ENCODE assay signal across 8 cellular contexts in the genomic region with DNA sequence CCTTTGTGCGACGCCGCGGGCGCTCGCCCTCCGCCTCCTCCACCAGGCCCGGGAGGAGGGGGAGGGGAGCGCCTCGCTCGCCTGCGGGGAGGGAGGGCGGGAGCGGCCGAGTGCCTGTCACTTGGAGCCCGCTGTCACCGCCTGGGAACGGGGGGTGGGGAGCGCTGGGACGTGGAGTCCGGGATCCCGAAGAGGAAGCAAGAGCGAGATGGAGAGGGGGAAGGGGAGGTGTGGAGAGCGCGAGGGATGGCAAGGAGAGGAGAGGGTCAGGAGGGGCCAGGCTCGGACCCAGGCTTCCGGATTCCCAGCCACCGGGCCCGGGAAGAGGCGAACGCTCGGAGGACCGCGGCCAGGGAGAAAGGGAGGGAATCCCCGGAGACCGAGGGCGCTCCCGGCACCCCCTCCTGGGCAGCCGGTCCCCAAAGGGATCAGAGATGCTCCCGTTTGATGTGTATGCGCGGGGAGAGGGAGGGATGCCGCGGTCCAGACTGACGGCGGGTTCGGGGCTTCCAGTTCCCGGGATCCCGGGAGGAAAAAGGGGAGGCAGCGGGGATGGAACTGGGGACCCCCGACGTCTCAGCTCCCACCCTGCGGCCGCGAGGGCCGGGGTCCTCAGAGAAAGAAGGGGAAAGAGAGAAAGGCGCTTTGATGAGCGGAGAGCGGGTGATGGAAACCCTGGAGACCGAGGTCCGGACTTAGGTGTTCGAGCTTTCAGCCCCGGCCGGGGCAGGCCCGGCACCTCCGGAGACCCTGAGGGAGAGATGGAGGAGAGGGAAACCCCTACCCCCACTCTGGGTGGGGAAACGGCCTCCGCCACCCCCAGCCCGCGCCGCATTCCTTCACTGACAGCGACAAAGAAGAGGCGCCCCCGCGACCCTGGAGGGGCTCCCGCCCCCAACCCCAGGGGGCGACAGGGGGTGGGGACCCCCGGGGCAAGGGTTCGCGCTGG. TPM values are rescaled to one million over a fixed set of nuclear protein-coding genes. Genes with fewer than 3 reads are reported as not detected.
DNase-seq lines count a peak whose midpoint lies in the region; ATAC-seq and TF ChIP-seq lines count a peak whose summit lies in the region.

No MANE protein-coding gene starts in this region.

- H3K4me3 ChIP-seq in SK-N-SH (ENCODE audit: low read depth in 2 of 2, low read length in 1 of 2) (peak overlapping the region; percentile 51 to 70), NT2/D1 (ENCODE audit: insufficient read length, low read depth) (peak overlapping the region; percentile 40), ectodermal cell (ENCODE audit: insufficient read depth, low read depth, low read length) (peak overlapping the region; percentile 56), skeletal muscle cell (ENCODE audit: low read depth, low read length) (peak overlapping the region; percentile 60)

- no peak for TF ChIP-seq EP300 in SK-N-SH (IDR thresholded peaks at IDR 0.05; ENCODE audit: borderline replicate concordance in 1 of 2, low read depth in 1 of 2, low read length in 1 of 2)

- no peaks in the 10 kb centered on the region for H4K20me1 ChIP-seq in SK-N-SH (ENCODE audit: insufficient read depth)

- peak overlapping the region; percentile 55; the same call in 1 of the 2 replicates for H3K9ac ChIP-seq in SK-N-SH
- peak overlapping the region; percentile 56 for H3K9ac ChIP-seq in NT2/D1 (ENCODE audit: insufficient read length, low read depth)

- peaks cover 9% of the 10 kb centered on the region for H3F3A ChIP-seq in SK-N-SH (replicated peaks; ENCODE audit: insufficient read depth)

- H3K36me3 ChIP-seq in SK-N-SH (replicated peaks in 1 of 2; ENCODE audit: control insufficient read depth in 1 of 2, insufficient read depth in 2 of 2, low read length in 1 of 2) (no peaks in the 10 kb centered on the region), NT2/D1 (ENCODE audit: insufficient read depth, insufficient read length, low read length) (no peaks in the 10 kb centered on the region), ectodermal cell (ENCODE audit: control insufficient read depth, insufficient read depth, low read length) (no peaks in the 10 kb centered on the region)

- peak overlapping the region; percentile 95 for H3K4me2 ChIP-seq in SK-N-SH

- WGBS in SK-N-SH (ENCODE audit: low lambda C conversion rate): 2% methylated on average over 56 of the region's 80 CpGs
- WGBS in ectodermal cell, 2 experiments: 1% methylated on average over 80 of the region's 80 CpGs

- H3K9me2 ChIP-seq in SK-N-SH: no peaks in the 10 kb centered on the region

- H3K27me3 ChIP-seq in SK-N-SH (ENCODE audit: insufficient read depth) (no peaks in the 10 kb centered on the region), NT2/D1 (ENCODE audit: insufficient read depth, insufficient read length) (peaks cover 27% of the 10 kb centered on the region), ectodermal cell (ENCODE audit: control insufficient read depth, insufficient read depth, low read length, poor library complexity, severe bottlenecking) (peaks cover 47% of the 10 kb centered on the region)

- ATAC-seq in SK-N-SH treated with all-trans-retinoic acid at 6 μM for 48 hours (no peak), GM21390 (IDR thresholded peaks at IDR 0.05; ENCODE audit: unreplicated experiment) (no peak)

- POLR2A ChIA-PET in SK-N-SH (lab: Yijun Ruan, JAX): no interaction called here

- H3K79me2 ChIP-seq in SK-N-SH (ENCODE audit: insufficient read depth): no peaks in the 10 kb centered on the region

- CTCF ChIA-PET in SK-N-SH (lab: Yijun Ruan, JAX): interaction anchor here (1.1 to 2.3 kb wide), 4 partner anchors 86 to 330 kb away, joined by 3 to 23 read pairs (median 11); no protein-coding TSS in a partner anchor

- no peak overlapping the region for H3K27ac ChIP-seq in SK-N-SH (ENCODE audit: low read depth in 2 of 2, low read length in 1 of 2)
- H3K27ac ChIP-seq in ectodermal cell (ENCODE audit: insufficient read depth, low read depth, low read length, poor library complexity, severe bottlenecking): no peak overlapping the region

- DNase-seq in SK-N-SH (peak; percentile 83), NT2/D1 (ENCODE audit: low read depth, low spot score) (no peak), skeletal muscle cell (ENCODE audit: low read depth) (no peak), superior temporal gyrus (ENCODE audit: extremely low spot score) (no peak), GDM1 (lab: John Stamatoyannopoulos, UW) (no peak)

- H2AFZ ChIP-seq in SK-N-SH (ENCODE audit: low read depth): peak overlapping the region; percentile 60

- H3K9me3 ChIP-seq in SK-N-SH: no peaks in the 10 kb centered on the region
- no peaks in the 10 kb centered on the region for H3K9me3 ChIP-seq in NT2/D1 (ENCODE audit: insufficient read depth, low read length)
- H3K9me3 ChIP-seq in ectodermal cell (ENCODE audit: control insufficient read depth, low read length): no peaks in the 10 kb centered on the region

- no peak for TF ChIP-seq RAD21 in SK-N-SH (IDR thresholded peaks at IDR 0.05; ENCODE audit: low read length)

- TF ChIP-seq CTCF in SK-N-SH (IDR thresholded peaks at IDR 0.05): no peak

- peaks cover 0 to 9% of the 10 kb centered on the region in 2 experiments; a peak in 1 of 4 replicates for H3K4me1 ChIP-seq in SK-N-SH (ENCODE audit: control insufficient read depth in 1 of 2, insufficient read depth in 2 of 2, low read depth in 1 of 2, low read length in 1 of 2)
- H3K4me1 ChIP-seq in NT2/D1 (ENCODE audit: insufficient read depth, insufficient read length): peaks cover 10% of the 10 kb centered on the region
- peaks cover 5% of the 10 kb centered on the region for H3K4me1 ChIP-seq in ectodermal cell (ENCODE audit: control insufficient read depth, insufficient read depth, low read length)

TF ChIP-seq in SK-N-SH, 30 proteins besides CTCF, POLR2A, EP300 and RAD21 (continues in another document):
- TF ChIP-seq, protein P1, sequence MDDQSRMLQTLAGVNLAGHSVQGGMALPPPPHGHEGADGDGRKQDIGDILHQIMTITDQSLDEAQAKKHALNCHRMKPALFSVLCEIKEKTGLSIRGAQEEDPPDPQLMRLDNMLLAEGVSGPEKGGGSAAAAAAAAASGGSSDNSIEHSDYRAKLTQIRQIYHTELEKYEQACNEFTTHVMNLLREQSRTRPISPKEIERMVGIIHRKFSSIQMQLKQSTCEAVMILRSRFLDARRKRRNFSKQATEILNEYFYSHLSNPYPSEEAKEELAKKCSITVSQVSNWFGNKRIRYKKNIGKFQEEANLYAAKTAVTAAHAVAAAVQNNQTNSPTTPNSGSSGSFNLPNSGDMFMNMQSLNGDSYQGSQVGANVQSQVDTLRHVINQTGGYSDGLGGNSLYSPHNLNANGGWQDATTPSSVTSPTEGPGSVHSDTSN (IDR thresholded peaks at IDR 0.05): no peak
- TF ChIP-seq, protein P2, sequence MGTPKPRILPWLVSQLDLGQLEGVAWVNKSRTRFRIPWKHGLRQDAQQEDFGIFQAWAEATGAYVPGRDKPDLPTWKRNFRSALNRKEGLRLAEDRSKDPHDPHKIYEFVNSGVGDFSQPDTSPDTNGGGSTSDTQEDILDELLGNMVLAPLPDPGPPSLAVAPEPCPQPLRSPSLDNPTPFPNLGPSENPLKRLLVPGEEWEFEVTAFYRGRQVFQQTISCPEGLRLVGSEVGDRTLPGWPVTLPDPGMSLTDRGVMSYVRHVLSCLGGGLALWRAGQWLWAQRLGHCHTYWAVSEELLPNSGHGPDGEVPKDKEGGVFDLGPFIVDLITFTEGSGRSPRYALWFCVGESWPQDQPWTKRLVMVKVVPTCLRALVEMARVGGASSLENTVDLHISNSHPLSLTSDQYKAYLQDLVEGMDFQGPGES (IDR thresholded peaks at IDR 0.05; ENCODE audit: low read depth, low read length): no peak
- TF ChIP-seq GABPA (IDR thresholded peaks at IDR 0.05; ENCODE audit: low read depth) (no peak), SMC3 (IDR thresholded peaks at IDR 0.05; ENCODE audit: low read depth, low read length) (no peak)

TF ChIP-seq in SK-N-SH treated with all-trans-retinoic acid at 6 μM for 48 hours, 23 proteins besides CTCF, POLR2A, EP300 and RAD21 (continues in another document):
- no peak for TF ChIP-seq RARB (CRISPR knock-in tag; IDR thresholded peaks at IDR 0.05)
- TF ChIP-seq ZNF8 (CRISPR knock-in tag; IDR thresholded peaks at IDR 0.05): no peak
- TF ChIP-seq, protein P3, sequence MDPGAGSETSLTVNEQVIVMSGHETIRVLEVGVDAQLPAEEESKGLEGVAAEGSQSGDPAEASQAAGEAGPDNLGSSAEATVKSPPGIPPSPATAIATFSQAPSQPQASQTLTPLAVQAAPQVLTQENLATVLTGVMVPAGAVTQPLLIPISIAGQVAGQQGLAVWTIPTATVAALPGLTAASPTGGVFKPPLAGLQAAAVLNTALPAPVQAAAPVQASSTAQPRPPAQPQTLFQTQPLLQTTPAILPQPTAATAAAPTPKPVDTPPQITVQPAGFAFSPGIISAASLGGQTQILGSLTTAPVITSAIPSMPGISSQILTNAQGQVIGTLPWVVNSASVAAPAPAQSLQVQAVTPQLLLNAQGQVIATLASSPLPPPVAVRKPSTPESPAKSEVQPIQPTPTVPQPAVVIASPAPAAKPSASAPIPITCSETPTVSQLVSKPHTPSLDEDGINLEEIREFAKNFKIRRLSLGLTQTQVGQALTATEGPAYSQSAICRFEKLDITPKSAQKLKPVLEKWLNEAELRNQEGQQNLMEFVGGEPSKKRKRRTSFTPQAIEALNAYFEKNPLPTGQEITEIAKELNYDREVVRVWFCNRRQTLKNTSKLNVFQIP (CRISPR knock-in tag; IDR thresholded peaks at IDR 0.05; ENCODE audit: borderline replicate concordance, low read depth): no peak
- no peak for TF ChIP-seq ARNTL (CRISPR knock-in tag; IDR thresholded peaks at IDR 0.05; ENCODE audit: borderline replicate concordance, low read depth)
- no peak for TF ChIP-seq GLIS3 (CRISPR knock-in tag; IDR thresholded peaks at IDR 0.05)
- TF ChIP-seq ZNF70 (CRISPR knock-in tag; IDR thresholded peaks at IDR 0.05): no peak

RNA-seq across cellular contexts. Expression of a gene that starts 4.7 kb away (rescaled TPM):
- polyA plus RNA-seq in SK-N-SH (2012; rRNA removed): 4.3 and 4.8 TPM in 2 replicates
- polyA plus RNA-seq in SK-N-SH (2012; cell fraction: cytosol; rRNA removed): 3.0 and 3.9 TPM in 2 replicates
- polyA plus RNA-seq in SK-N-SH (2012; cell fraction: nucleus; rRNA removed): 12.6 and 17.8 TPM in 2 replicates
- 12.4 TPM for polyA plus RNA-seq in ectodermal cell (2013, experiment 1 of 4)
- 9.2 TPM for polyA plus RNA-seq in ectodermal cell (2013, experiment 2 of 4)
- polyA plus RNA-seq in ectodermal cell (2013, experiment 3 of 4): 8.4 TPM
- 8.2 TPM for polyA plus RNA-seq in ectodermal cell (2013, experiment 4 of 4)

RNA-seq across cellular contexts. Expression of a gene that starts 27.4 kb away (rescaled TPM):
- 1.1 and 1.6 TPM in 2 replicates for polyA plus RNA-seq in SK-N-SH (2012; rRNA removed)
- polyA plus RNA-seq in SK-N-SH (2012; cell fraction: cytosol; rRNA removed): 0.95 and 1.4 TPM in 2 replicates
- 0.85 and 2.1 TPM in 2 replicates for polyA plus RNA-seq in SK-N-SH (2012; cell fraction: nucleus; rRNA removed)
- polyA plus RNA-seq in ectodermal cell (2013, experiment 1 of 4): 3.2 TPM
- polyA plus RNA-seq in ectodermal cell (2013, experiment 2 of 4): 3.5 TPM
- polyA plus RNA-seq in ectodermal cell (2013, experiment 3 of 4): 6.0 TPM
- polyA plus RNA-seq in ectodermal cell (2013, experiment 4 of 4): 4.8 TPM

RNA-seq across cellular contexts. Expression of a gene that starts 35.6 kb away (rescaled TPM):
- polyA plus RNA-seq in SK-N-SH (2012; rRNA removed): 1.0 TPM in 2 replicates
- 1.1 and 2.2 TPM in 2 replicates for polyA plus RNA-seq in SK-N-SH (2012; cell fraction: cytosol; rRNA removed)
- 0.87 and 1.3 TPM in 2 replicates for polyA plus RNA-seq in SK-N-SH (2012; cell fraction: nucleus; rRNA removed)
- 128 TPM for polyA plus RNA-seq in ectodermal cell (2013, experiment 1 of 4)
- 141 TPM for polyA plus RNA-seq in ectodermal cell (2013, experiment 2 of 4)
- 124 TPM for polyA plus RNA-seq in ectodermal cell (2013, experiment 3 of 4)
- 141 TPM for polyA plus RNA-seq in ectodermal cell (2013, experiment 4 of 4)
